In genomic region chr6:20192625-20193024, GRCh38 we compare ENCODE assay signal across 26 cellular contexts. TPM values are rescaled to one million over a fixed set of nuclear protein-coding genes. Genes with fewer than 3 reads are reported as not detected.
"Had no signal": no experiment of that assay in that cellular context is flagged by ENCODE, and none has a peak within 500 bp of the region (broad histone marks: within the 10 kb centered on the region; RNA-seq: fewer than 3 reads in every experiment).

No MANE protein-coding gene starts in this region.

- H3K4me1 ChIP-seq: tibial artery had no signal

- H3K4me3 Mint-ChIP-seq: activated CD4-positive, alpha-beta T cell treated with anti-CD3 and anti-CD28 coated beads, Interleukin-2, amount 10 ng/mL, durations not matched to agents 24 days and 14 days; activated CD8-positive, alpha-beta memory T cell treated with anti-CD3 and anti-CD28 coated beads, Interleukin-2, amount 10 ng/mL, durations not matched to agents 7 days and 5 days; activated CD8-positive, alpha-beta T cell treated with anti-CD3 and anti-CD28 coated beads for 36 hours; activated naive CD4-positive, alpha-beta T cell treated with anti-CD3 and anti-CD28 coated beads, Interleukin-2, amount 50 U/mL, for 24 hours; effector memory CD8-positive, alpha-beta T cell; memory B cell; naive B cell had no signal

- FAIRE-seq: frontal cortex, islet of Langerhans had no signal

- DNase-seq: activated CD4-positive, alpha-beta T cell treated with anti-CD3 and anti-CD28 coated beads, Interleukin-2, amount 10 ng/mL, durations not matched to agents 24 days and 14 days; activated CD8-positive, alpha-beta memory T cell treated with anti-CD3 and anti-CD28 coated beads, Interleukin-2, amount 10 ng/mL, durations not matched to agents 7 days and 5 days; activated CD8-positive, alpha-beta T cell treated with anti-CD3 and anti-CD28 coated beads for 36 hours; activated gamma-delta T cell treated with Interleukin-2 at 50 U/mL for 16 hours; activated T-cell treated with anti-CD3 and anti-CD28 coated beads for 4 hours; anterior cingulate cortex; brain microvascular endothelial cell; caudate nucleus; dorsolateral prefrontal cortex; effector memory CD8-positive, alpha-beta T cell; head of caudate nucleus; naive B cell; stimulated activated CD4-positive, alpha-beta T cell treated with anti-CD3 and anti-CD28 coated beads, Interleukin-15, amount 100 ng/mL, for 24 hours; stimulated activated CD8-positive, alpha-beta memory T cell treated with anti-CD3 and anti-CD28 coated beads, Interleukin-4, amount 100 ng/mL, for 48 hours; stimulated activated naive CD8-positive, alpha-beta T cell treated with anti-CD3 and anti-CD28 coated beads, Interleukin-15, Interleukin-2, amounts not matched to agents 100 U/mL and 50 U/mL, for 24 hours; substantia nigra; SW 1271; tibial artery had no signal

- H3K27ac ChIP-seq: brain microvascular endothelial cell, dorsolateral prefrontal cortex, esophagus muscularis mucosa, tibial artery had no signal

- H3K27me3 ChIP-seq: brain microvascular endothelial cell, dorsolateral prefrontal cortex, esophagus muscularis mucosa, tibial artery had no signal

- H3K9me3 Mint-ChIP-seq: activated CD8-positive, alpha-beta T cell treated with anti-CD3 and anti-CD28 coated beads for 36 hours; activated naive CD4-positive, alpha-beta T cell treated with anti-CD3 and anti-CD28 coated beads, Interleukin-2, amount 50 U/mL, for 24 hours; effector memory CD8-positive, alpha-beta T cell had no signal

- H3K4me3 ChIP-seq: dorsolateral prefrontal cortex, esophagus muscularis mucosa, smooth muscle cell, tibial artery had no signal

- H3K27ac Mint-ChIP-seq: activated CD8-positive, alpha-beta memory T cell treated with anti-CD3 and anti-CD28 coated beads, Interleukin-2, amount 10 ng/mL, durations not matched to agents 7 days and 5 days; activated naive CD4-positive, alpha-beta T cell treated with anti-CD3 and anti-CD28 coated beads, Interleukin-2, amount 50 U/mL, for 24 hours; effector memory CD8-positive, alpha-beta T cell; memory B cell had no signal

- H3K9me3 ChIP-seq: esophagus muscularis mucosa, tibial artery had no signal

- H3K36me3 ChIP-seq: brain microvascular endothelial cell, esophagus muscularis mucosa, tibial artery had no signal

- H3K4me2 ChIP-seq: smooth muscle cell had no signal

- H3K27me3 Mint-ChIP-seq: activated CD4-positive, alpha-beta T cell treated with anti-CD3 and anti-CD28 coated beads, Interleukin-2, amount 10 ng/mL, durations not matched to agents 24 days and 14 days; activated CD8-positive, alpha-beta memory T cell treated with anti-CD3 and anti-CD28 coated beads, Interleukin-2, amount 10 ng/mL, durations not matched to agents 7 days and 5 days; activated CD8-positive, alpha-beta T cell treated with anti-CD3 and anti-CD28 coated beads for 36 hours; effector memory CD8-positive, alpha-beta T cell; memory B cell; naive B cell had no signal

- ATAC-seq: activated CD8-positive, alpha-beta memory T cell treated with anti-CD3 and anti-CD28 coated beads, Interleukin-2, amount 10 ng/mL, durations not matched to agents 7 days and 5 days; activated CD8-positive, alpha-beta T cell treated with anti-CD3 and anti-CD28 coated beads for 36 hours; effector memory CD8-positive, alpha-beta T cell; sciatic nerve; stimulated activated naive CD8-positive, alpha-beta T cell treated with anti-CD3 and anti-CD28 coated beads, Interleukin-15, Interleukin-2, amounts not matched to agents 100 U/mL and 50 U/mL, for 24 hours had no signal

- H3K4me1 Mint-ChIP-seq: naive B cell had no signal

RNA-seq across cellular contexts. Expression of gene MBOAT1, which starts 19.6 kb away (rescaled TPM):
- polyA plus RNA-seq: neural cell had no signal
